In the genomic region with DNA sequence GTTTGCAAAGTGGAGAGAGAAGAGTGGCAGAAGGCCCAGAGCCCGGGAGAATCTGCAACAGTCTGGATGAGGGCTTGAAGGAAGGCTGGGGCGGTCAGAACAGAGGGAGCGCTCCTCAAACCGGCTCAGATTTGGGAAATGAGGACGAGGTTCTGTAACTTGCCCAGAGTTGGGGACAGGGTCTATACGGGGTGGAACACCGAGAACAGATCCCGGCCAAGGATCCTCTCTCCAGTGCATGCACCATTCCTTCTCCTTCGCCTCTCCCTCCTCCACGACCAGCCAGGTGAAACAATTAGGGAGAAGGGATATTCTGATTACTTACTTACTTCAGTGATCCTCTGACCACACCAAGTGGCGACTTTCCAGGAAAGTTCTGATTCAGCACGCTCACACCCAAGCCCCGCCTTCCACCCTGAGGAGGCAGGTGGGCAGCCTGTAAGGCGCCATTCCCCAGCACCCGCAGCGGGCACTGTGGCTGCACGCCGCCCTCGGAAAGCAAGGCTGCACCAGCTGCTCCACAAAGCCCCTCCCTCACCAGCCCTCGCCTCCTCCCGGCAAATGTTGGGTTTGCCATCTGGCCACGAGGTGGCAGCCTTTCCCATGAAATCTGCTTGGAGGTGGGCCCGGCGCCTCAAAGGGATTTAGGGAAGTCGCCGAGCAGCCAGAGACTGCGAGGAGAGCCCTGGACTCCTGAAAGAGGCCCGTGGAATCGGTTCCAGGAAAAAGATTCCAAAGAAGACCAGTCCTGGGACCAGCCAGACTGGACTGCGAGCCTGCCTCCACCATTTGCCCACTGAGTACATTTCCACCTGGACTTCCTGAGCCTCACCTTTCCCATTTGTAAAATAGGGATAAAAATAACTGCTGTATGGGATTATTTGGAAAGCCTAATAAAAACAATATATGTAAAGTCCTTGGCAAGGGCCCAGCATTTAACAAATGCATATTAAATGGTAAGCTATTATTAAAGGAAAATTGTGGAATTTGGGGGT, we compare ENCODE assay signal across 7 cellular contexts.
DNase-seq lines count a peak whose midpoint lies in the region; ATAC-seq and TF ChIP-seq lines count a peak whose summit lies in the region.

No MANE protein-coding gene starts in this region.

- peak overlapping the region; percentile 47 for H3K4me3 ChIP-seq in retinal pigment epithelial cell (ENCODE audit: low read length)

- peak; percentile 84 for TF ChIP-seq CTCF in retinal pigment epithelial cell (conservative IDR thresholded peaks at IDR 0.05; ENCODE audit: low read depth, low read length)

- DNase-seq in NCI-H146 treated with DMSO at 0.1 percent for 48 hours (lab: John Stamatoyannopoulos, UW; ENCODE audit: unreplicated experiment) = peak; percentile 69
- peak; percentile 6 to 67 (median 54) for DNase-seq in T-helper 2 cell
- peak; percentile 97 for DNase-seq in astrocyte of the hippocampus (ENCODE audit: low read depth, low spot score)
- peak; percentile 22 to 89 (median 73) for DNase-seq in hypothalamus (lab: John Stamatoyannopoulos, UW)
- peak; percentile 67 for DNase-seq in retinal pigment epithelial cell (ENCODE audit: low read depth)

- peak; percentile 77 for ATAC-seq in GM18499 (IDR thresholded peaks at IDR 0.05; ENCODE audit: insufficient read depth, unreplicated experiment)
- peak; percentile 81 for ATAC-seq in HG02938 (IDR thresholded peaks at IDR 0.05; ENCODE audit: unreplicated experiment)

Comparison
In these comparisons a context has a peak if more than half of its experiments do, and no peak if none do; other contexts are left out.
1. Peak in every context shown above with its lines: DNase-seq, ATAC-seq and H3K4me3 ChIP-seq.